1 cellular context compared by ENCODE assay signal in the genomic region with DNA sequence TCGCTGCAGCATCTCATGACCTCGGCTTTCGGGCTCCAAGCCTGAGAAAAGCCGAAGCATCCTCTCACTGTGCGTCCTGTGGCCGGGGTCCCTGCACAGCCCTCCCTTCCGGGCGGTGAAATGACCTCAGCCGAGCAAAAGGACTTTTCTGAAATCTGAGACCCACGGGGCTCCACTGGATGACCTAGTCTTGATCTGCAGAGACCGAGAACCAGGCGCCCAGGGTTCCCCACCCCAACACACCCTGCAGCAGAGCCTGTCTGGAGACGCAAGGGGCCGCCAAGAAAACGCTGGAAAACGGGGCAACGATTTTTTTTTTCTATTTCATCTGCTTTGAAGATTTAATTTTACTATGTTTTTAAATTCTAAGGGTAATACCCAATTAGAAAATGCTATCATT.
TF ChIP-seq lines count a peak whose summit lies in the region.

No MANE protein-coding gene starts in this region.

TF ChIP-seq in HepG2, 621 proteins besides CTCF, POLR2A, EP300 and RAD21:
- TF ChIP-seq, protein P1, sequence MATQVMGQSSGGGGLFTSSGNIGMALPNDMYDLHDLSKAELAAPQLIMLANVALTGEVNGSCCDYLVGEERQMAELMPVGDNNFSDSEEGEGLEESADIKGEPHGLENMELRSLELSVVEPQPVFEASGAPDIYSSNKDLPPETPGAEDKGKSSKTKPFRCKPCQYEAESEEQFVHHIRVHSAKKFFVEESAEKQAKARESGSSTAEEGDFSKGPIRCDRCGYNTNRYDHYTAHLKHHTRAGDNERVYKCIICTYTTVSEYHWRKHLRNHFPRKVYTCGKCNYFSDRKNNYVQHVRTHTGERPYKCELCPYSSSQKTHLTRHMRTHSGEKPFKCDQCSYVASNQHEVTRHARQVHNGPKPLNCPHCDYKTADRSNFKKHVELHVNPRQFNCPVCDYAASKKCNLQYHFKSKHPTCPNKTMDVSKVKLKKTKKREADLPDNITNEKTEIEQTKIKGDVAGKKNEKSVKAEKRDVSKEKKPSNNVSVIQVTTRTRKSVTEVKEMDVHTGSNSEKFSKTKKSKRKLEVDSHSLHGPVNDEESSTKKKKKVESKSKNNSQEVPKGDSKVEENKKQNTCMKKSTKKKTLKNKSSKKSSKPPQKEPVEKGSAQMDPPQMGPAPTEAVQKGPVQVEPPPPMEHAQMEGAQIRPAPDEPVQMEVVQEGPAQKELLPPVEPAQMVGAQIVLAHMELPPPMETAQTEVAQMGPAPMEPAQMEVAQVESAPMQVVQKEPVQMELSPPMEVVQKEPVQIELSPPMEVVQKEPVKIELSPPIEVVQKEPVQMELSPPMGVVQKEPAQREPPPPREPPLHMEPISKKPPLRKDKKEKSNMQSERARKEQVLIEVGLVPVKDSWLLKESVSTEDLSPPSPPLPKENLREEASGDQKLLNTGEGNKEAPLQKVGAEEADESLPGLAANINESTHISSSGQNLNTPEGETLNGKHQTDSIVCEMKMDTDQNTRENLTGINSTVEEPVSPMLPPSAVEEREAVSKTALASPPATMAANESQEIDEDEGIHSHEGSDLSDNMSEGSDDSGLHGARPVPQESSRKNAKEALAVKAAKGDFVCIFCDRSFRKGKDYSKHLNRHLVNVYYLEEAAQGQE (IDR thresholded peaks at IDR 0.05; ENCODE audit: borderline replicate concordance in 1 of 2, low read depth in 1 of 2, low read length in 2 of 2) = no peak
- TF ChIP-seq, protein P2, sequence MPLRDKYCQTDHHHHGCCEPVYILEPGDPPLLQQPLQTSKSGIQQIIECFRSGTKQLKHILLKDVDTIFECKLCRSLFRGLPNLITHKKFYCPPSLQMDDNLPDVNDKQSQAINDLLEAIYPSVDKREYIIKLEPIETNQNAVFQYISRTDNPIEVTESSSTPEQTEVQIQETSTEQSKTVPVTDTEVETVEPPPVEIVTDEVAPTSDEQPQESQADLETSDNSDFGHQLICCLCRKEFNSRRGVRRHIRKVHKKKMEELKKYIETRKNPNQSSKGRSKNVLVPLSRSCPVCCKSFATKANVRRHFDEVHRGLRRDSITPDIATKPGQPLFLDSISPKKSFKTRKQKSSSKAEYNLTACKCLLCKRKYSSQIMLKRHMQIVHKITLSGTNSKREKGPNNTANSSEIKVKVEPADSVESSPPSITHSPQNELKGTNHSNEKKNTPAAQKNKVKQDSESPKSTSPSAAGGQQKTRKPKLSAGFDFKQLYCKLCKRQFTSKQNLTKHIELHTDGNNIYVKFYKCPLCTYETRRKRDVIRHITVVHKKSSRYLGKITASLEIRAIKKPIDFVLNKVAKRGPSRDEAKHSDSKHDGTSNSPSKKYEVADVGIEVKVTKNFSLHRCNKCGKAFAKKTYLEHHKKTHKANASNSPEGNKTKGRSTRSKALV (CRISPR knock-in tag; IDR thresholded peaks at IDR 0.05) = no peak
- no peak for TF ChIP-seq HNF4G (IDR thresholded peaks at IDR 0.05; ENCODE audit: borderline replicate concordance, low read depth, low read length)
- no peak for TF ChIP-seq HNF4G (CRISPR knock-in tag; IDR thresholded peaks at IDR 0.05; ENCODE audit: borderline replicate concordance, low read depth)
- no peak for TF ChIP-seq ZNF331 (CRISPR knock-in tag; IDR thresholded peaks at IDR 0.05)
- TF ChIP-seq ZNF629 (CRISPR knock-in tag; conservative IDR thresholded peaks at IDR 0.05) = no peak
- TF ChIP-seq KAT8 (CRISPR knock-in tag; IDR thresholded peaks at IDR 0.05) = no peak
- TF ChIP-seq, protein P3, sequence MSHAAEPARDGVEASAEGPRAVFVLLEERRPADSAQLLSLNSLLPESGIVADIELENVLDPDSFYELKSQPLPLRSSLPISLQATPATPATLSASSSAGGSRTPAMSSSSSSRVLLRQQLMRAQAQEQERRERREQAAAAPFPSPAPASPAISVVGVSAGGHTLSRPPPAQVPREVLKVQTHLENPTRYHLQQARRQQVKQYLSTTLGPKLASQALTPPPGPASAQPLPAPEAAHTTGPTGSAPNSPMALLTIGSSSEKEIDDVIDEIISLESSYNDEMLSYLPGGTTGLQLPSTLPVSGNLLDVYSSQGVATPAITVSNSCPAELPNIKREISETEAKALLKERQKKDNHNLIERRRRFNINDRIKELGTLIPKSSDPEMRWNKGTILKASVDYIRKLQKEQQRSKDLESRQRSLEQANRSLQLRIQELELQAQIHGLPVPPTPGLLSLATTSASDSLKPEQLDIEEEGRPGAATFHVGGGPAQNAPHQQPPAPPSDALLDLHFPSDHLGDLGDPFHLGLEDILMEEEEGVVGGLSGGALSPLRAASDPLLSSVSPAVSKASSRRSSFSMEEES (CRISPR knock-in tag; IDR thresholded peaks at IDR 0.05) = no peak
- TF ChIP-seq ZNF530 (CRISPR knock-in tag; IDR thresholded peaks at IDR 0.05; ENCODE audit: low read depth) = no peak
- TF ChIP-seq KDM3A (CRISPR knock-in tag; IDR thresholded peaks at IDR 0.05; ENCODE audit: low read depth) = no peak
- no peak for TF ChIP-seq KLF9 (CRISPR knock-in tag; IDR thresholded peaks at IDR 0.05; ENCODE audit: low read depth)
- no peak for TF ChIP-seq ZFP41 (CRISPR knock-in tag; IDR thresholded peaks at IDR 0.05; ENCODE audit: borderline replicate concordance)
- TF ChIP-seq, protein P4, sequence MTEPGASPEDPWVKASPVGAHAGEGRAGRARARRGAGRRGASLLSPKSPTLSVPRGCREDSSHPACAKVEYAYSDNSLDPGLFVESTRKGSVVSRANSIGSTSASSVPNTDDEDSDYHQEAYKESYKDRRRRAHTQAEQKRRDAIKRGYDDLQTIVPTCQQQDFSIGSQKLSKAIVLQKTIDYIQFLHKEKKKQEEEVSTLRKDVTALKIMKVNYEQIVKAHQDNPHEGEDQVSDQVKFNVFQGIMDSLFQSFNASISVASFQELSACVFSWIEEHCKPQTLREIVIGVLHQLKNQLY (CRISPR knock-in tag; IDR thresholded peaks at IDR 0.05) = no peak
- TF ChIP-seq, protein P5, sequence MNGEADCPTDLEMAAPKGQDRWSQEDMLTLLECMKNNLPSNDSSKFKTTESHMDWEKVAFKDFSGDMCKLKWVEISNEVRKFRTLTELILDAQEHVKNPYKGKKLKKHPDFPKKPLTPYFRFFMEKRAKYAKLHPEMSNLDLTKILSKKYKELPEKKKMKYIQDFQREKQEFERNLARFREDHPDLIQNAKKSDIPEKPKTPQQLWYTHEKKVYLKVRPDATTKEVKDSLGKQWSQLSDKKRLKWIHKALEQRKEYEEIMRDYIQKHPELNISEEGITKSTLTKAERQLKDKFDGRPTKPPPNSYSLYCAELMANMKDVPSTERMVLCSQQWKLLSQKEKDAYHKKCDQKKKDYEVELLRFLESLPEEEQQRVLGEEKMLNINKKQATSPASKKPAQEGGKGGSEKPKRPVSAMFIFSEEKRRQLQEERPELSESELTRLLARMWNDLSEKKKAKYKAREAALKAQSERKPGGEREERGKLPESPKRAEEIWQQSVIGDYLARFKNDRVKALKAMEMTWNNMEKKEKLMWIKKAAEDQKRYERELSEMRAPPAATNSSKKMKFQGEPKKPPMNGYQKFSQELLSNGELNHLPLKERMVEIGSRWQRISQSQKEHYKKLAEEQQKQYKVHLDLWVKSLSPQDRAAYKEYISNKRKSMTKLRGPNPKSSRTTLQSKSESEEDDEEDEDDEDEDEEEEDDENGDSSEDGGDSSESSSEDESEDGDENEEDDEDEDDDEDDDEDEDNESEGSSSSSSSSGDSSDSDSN (CRISPR knock-in tag; IDR thresholded peaks at IDR 0.05) = no peak
- TF ChIP-seq SMYD3 (CRISPR knock-in tag; IDR thresholded peaks at IDR 0.05) = no peak
- no peak for TF ChIP-seq HOXA5 (CRISPR knock-in tag; IDR thresholded peaks at IDR 0.05)
- TF ChIP-seq ZNF850 (CRISPR knock-in tag; conservative IDR thresholded peaks at IDR 0.05) = no peak
- no peak for TF ChIP-seq ZNF652 (CRISPR knock-in tag; IDR thresholded peaks at IDR 0.05; ENCODE audit: borderline replicate concordance, low read depth)
- TF ChIP-seq, protein P6, sequence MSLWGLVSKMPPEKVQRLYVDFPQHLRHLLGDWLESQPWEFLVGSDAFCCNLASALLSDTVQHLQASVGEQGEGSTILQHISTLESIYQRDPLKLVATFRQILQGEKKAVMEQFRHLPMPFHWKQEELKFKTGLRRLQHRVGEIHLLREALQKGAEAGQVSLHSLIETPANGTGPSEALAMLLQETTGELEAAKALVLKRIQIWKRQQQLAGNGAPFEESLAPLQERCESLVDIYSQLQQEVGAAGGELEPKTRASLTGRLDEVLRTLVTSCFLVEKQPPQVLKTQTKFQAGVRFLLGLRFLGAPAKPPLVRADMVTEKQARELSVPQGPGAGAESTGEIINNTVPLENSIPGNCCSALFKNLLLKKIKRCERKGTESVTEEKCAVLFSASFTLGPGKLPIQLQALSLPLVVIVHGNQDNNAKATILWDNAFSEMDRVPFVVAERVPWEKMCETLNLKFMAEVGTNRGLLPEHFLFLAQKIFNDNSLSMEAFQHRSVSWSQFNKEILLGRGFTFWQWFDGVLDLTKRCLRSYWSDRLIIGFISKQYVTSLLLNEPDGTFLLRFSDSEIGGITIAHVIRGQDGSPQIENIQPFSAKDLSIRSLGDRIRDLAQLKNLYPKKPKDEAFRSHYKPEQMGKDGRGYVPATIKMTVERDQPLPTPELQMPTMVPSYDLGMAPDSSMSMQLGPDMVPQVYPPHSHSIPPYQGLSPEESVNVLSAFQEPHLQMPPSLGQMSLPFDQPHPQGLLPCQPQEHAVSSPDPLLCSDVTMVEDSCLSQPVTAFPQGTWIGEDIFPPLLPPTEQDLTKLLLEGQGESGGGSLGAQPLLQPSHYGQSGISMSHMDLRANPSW (CRISPR knock-in tag; IDR thresholded peaks at IDR 0.05; ENCODE audit: borderline replicate concordance) = no peak
- no peak for TF ChIP-seq FOXJ3 (CRISPR knock-in tag; IDR thresholded peaks at IDR 0.05; ENCODE audit: borderline replicate concordance)
- no peak for TF ChIP-seq HMG20A (CRISPR knock-in tag; IDR thresholded peaks at IDR 0.05; ENCODE audit: borderline replicate concordance)
